In genomic region chr20:38961530-38962043, GRCh38 we compare ENCODE assay signal across 8 cellular contexts. TPM values are rescaled to one million over a fixed set of nuclear protein-coding genes. Genes with fewer than 3 reads are reported as not detected.
DNase-seq lines count a peak whose midpoint lies in the region; ATAC-seq and FAIRE-seq lines count a peak whose summit lies in the region.

No MANE protein-coding gene starts in this region.

- no peaks in the 10 kb centered on the region for H3K27me3 Mint-ChIP-seq in activated naive CD4-positive, alpha-beta T cell treated with anti-CD3 and anti-CD28 coated beads for 36 hours (ENCODE audit: low read depth)
- peaks cover 0 to 7% (median 3%) of the 10 kb centered on the region in 3 donors for H3K27me3 Mint-ChIP-seq in immature natural killer cell (ENCODE audit: low read depth in 3 of 3)

- intact Hi-C loops in activated naive CD4-positive, alpha-beta T cell treated with anti-CD3 and anti-CD28 coated beads for 36 hours (cut with micrococcal nuclease), result loop anchor here (1.0 to 5.0 kb wide), 7 partner anchors 35 to 489 kb away; partner anchors contain the start of genes ACTR5, FAM83D, PPP1R16B and RALGAPB

- peak; percentile 43 for DNase-seq in activated naive CD4-positive, alpha-beta T cell treated with anti-CD3 and anti-CD28 coated beads for 36 hours
- DNase-seq in immature natural killer cell, result no peak
- DNase-seq in stimulated activated CD4-positive, alpha-beta T cell treated with anti-CD3 and anti-CD28 coated beads, Interleukin-4, amount 100 ng/mL, for 48 hours (ENCODE audit: low read depth in 2 of 2), result peak; percentile 14 to 21
- DNase-seq in frontal cortex (ENCODE audit: low spot score in 2 of 2), result no peak

- peaks cover 0 to 6% (median 0%) of the 10 kb centered on the region in 11 experiments; a peak in 4 of 22 replicates for H4K20me1 ChIP-seq in BLaER1 treated with 17β-estradiol and CSF1 and Interleukin-3, amounts not matched to agents 10 nM and 100 nM

- peak overlapping the region; percentile 71 to 96 (median 92) for H3K9ac ChIP-seq in BLaER1 treated with 17β-estradiol and CSF1 and Interleukin-3, amounts not matched to agents 10 nM and 100 nM

- H3K4me1 Mint-ChIP-seq in activated naive CD4-positive, alpha-beta T cell treated with anti-CD3 and anti-CD28 coated beads for 36 hours (ENCODE audit: low read depth), result peaks cover 31% of the 10 kb centered on the region
- H3K4me1 Mint-ChIP-seq in immature natural killer cell, result peaks cover 21 to 27% of the 10 kb centered on the region in 2 donors

- H3K4me3 ChIP-seq in BLaER1 treated with 17β-estradiol and CSF1 and Interleukin-3, amounts not matched to agents 10 nM and 100 nM, result peak overlapping the region; percentile 72 to 98 (median 90)

- FAIRE-seq in frontal cortex (lab: Jason Lieb, UNC), result no peak

- H3K27ac ChIP-seq in BLaER1 treated with 17β-estradiol and CSF1 and Interleukin-3, amounts not matched to agents 10 nM and 100 nM, result peak overlapping the region; percentile 25 to 95 (median 93); a peak in 21 of 22 replicates
- H3K27ac ChIP-seq in KOPT-K1 (ENCODE audit: low read depth, low read length, poor library complexity, severe bottlenecking), result peak overlapping the region; percentile 90

- CTCF ChIA-PET in activated naive CD4-positive, alpha-beta T cell treated with anti-CD3 and anti-CD28 coated beads for 36 hours (lab: Charles Lee), result interaction anchor here (0.9 to 5.4 kb wide), 8 partner anchors 11 to 303 kb away, joined by 3 to 33 read pairs (median 6); partner anchors contain the start of gene FAM83D

- peak overlapping the region; percentile 95 for H3K4me3 Mint-ChIP-seq in activated naive CD4-positive, alpha-beta T cell treated with anti-CD3 and anti-CD28 coated beads for 36 hours
- peak overlapping the region; percentile 92 to 96 (median 95) for H3K4me3 Mint-ChIP-seq in immature natural killer cell

- H3K9me3 ChIP-seq in BLaER1 treated with 17β-estradiol and CSF1 and Interleukin-3, amounts not matched to agents 10 nM and 100 nM (replicated peaks in 1 of 11), result no peaks in the 10 kb centered on the region
- H3K9me3 ChIP-seq in KOPT-K1 (ENCODE audit: insufficient read depth, low read length, poor library complexity, severe bottlenecking), result no peaks in the 10 kb centered on the region

- peaks cover 7% of the 10 kb centered on the region for H3K36me3 Mint-ChIP-seq in activated naive CD4-positive, alpha-beta T cell treated with anti-CD3 and anti-CD28 coated beads for 36 hours (ENCODE audit: low read depth)
- H3K36me3 Mint-ChIP-seq in immature natural killer cell, result peaks cover 0 to 3% (median 0%) of the 10 kb centered on the region in 3 donors

- no peaks in the 10 kb centered on the region for H3K27me3 ChIP-seq in BLaER1 treated with 17β-estradiol and CSF1 and Interleukin-3, amounts not matched to agents 10 nM and 100 nM

- H3K9me3 Mint-ChIP-seq in activated naive CD4-positive, alpha-beta T cell treated with anti-CD3 and anti-CD28 coated beads for 36 hours, result no peaks in the 10 kb centered on the region
- H3K9me3 Mint-ChIP-seq in immature natural killer cell, result no peaks in the 10 kb centered on the region

- peaks cover 0 to 17% (median 6%) of the 10 kb centered on the region in 11 experiments; a peak in 9 of 22 replicates for H3K36me3 ChIP-seq in BLaER1 treated with 17β-estradiol and CSF1 and Interleukin-3, amounts not matched to agents 10 nM and 100 nM
- peaks cover 8% of the 10 kb centered on the region; the same call in 1 of the 2 replicates for H3K36me3 ChIP-seq in KOPT-K1 (ENCODE audit: insufficient read depth, low read length)

- H3K4me2 ChIP-seq in BLaER1 treated with 17β-estradiol and CSF1 and Interleukin-3, amounts not matched to agents 10 nM and 100 nM, result peak overlapping the region; percentile 67 to 89 (median 84)

- ATAC-seq in GM18502 (IDR thresholded peaks at IDR 0.05; ENCODE audit: poor library complexity, unreplicated experiment), result no peak
- ATAC-seq in HG03571 (IDR thresholded peaks at IDR 0.05; ENCODE audit: unreplicated experiment), result no peak

- peaks cover 17 to 23% (median 19%) of the 10 kb centered on the region in 10 experiments for H3K4me1 ChIP-seq in BLaER1 treated with 17β-estradiol and CSF1 and Interleukin-3, amounts not matched to agents 10 nM and 100 nM

- peak overlapping the region; percentile 98 for H3K27ac Mint-ChIP-seq in activated naive CD4-positive, alpha-beta T cell treated with anti-CD3 and anti-CD28 coated beads for 36 hours
- peak overlapping the region; percentile 88 to 95 (median 94) for H3K27ac Mint-ChIP-seq in immature natural killer cell

RNA-seq across cellular contexts. Expression of gene DHX35, which starts 0.6 kb away (rescaled TPM):
- total RNA-seq in activated naive CD4-positive, alpha-beta T cell treated with anti-CD3 and anti-CD28 coated beads for 36 hours, result 10 to 100 TPM in 1 of 2 experiments, 1 to 10 TPM in 1; 9.5 to 10.3 TPM
- polyA plus RNA-seq in immature natural killer cell, result 1 to 10 TPM; 5.0 to 6.5 (median 6.0) TPM
- total RNA-seq in frontal cortex, result 15.5 TPM

RNA-seq across cellular contexts. Expression of gene FAM83D, which starts 35.4 kb away (rescaled TPM):
- total RNA-seq in activated naive CD4-positive, alpha-beta T cell treated with anti-CD3 and anti-CD28 coated beads for 36 hours, result 10 to 100 TPM; 13.6 TPM
- under 1 TPM in 2 of 3 donors, not detected in 1; 0.25 to 0.58 TPM for polyA plus RNA-seq in immature natural killer cell
- 2.4 TPM for total RNA-seq in frontal cortex

Comparison
In these comparisons a context has a peak if more than half of its experiments do, and no peak if none do; other contexts are left out.
1. DNase-seq: peak in activated naive CD4-positive, alpha-beta T cell treated with anti-CD3 and anti-CD28 coated beads for 36 hours (single experiment) and stimulated activated CD4-positive, alpha-beta T cell treated with anti-CD3 and anti-CD28 coated beads, Interleukin-4, amount 100 ng/mL, for 48 hours (2 of 2); none in immature natural killer cell (0 of 3) and frontal cortex (0 of 2).